ENCODE assay signal across 1 cellular context in the genomic region with DNA sequence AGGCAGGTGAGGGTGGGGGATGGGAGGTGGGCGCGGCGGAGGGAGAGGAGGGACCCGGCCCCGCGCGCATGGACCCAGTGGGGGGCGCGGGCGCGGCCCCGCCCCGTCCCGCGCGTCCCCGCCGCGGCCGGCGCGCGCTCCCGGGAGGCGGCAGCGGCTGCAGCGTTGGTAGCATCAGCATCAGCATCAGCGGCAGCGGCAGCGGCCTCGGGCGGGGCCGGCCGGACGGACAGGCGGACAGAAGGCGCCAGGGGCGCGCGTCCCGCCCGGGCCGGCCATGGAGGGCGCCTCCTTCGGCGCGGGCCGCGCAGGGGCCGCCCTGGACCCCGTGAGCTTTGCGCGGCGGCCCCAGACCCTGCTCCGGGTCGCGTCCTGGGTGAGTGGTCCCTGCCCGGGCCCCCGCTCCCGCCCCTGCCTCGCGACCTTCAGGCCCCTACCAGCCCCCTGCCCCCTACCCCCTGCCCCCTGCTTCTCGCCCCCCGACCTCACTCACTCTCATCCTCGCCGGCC.
TF ChIP-seq lines count a peak whose summit lies in the region.

A gene with protein sequence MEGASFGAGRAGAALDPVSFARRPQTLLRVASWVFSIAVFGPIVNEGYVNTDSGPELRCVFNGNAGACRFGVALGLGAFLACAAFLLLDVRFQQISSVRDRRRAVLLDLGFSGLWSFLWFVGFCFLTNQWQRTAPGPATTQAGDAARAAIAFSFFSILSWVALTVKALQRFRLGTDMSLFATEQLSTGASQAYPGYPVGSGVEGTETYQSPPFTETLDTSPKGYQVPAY (plus strand): TSS at position 145 of the 510 bp plus-strand sequence. CDS start 133 bp downstream, at position 278.

TF ChIP-seq in SK-N-SH treated with all-trans-retinoic acid at 6 μM for 48 hours, 23 proteins besides CTCF, POLR2A, EP300 and RAD21 (continued from another document):
- TF ChIP-seq, protein P1, sequence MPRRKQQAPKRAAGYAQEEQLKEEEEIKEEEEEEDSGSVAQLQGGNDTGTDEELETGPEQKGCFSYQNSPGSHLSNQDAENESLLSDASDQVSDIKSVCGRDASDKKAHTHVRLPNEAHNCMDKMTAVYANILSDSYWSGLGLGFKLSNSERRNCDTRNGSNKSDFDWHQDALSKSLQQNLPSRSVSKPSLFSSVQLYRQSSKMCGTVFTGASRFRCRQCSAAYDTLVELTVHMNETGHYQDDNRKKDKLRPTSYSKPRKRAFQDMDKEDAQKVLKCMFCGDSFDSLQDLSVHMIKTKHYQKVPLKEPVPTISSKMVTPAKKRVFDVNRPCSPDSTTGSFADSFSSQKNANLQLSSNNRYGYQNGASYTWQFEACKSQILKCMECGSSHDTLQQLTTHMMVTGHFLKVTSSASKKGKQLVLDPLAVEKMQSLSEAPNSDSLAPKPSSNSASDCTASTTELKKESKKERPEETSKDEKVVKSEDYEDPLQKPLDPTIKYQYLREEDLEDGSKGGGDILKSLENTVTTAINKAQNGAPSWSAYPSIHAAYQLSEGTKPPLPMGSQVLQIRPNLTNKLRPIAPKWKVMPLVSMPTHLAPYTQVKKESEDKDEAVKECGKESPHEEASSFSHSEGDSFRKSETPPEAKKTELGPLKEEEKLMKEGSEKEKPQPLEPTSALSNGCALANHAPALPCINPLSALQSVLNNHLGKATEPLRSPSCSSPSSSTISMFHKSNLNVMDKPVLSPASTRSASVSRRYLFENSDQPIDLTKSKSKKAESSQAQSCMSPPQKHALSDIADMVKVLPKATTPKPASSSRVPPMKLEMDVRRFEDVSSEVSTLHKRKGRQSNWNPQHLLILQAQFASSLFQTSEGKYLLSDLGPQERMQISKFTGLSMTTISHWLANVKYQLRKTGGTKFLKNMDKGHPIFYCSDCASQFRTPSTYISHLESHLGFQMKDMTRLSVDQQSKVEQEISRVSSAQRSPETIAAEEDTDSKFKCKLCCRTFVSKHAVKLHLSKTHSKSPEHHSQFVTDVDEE (CRISPR knock-in tag; IDR thresholded peaks at IDR 0.05) = no peak
- no peak for TF ChIP-seq ZFP30 (CRISPR knock-in tag; IDR thresholded peaks at IDR 0.05)
- TF ChIP-seq SNAI2 (CRISPR knock-in tag; IDR thresholded peaks at IDR 0.05) = no peak
- no peak for TF ChIP-seq ESRRG (CRISPR knock-in tag; IDR thresholded peaks at IDR 0.05)
- TF ChIP-seq GLIS3 (CRISPR knock-in tag; IDR thresholded peaks at IDR 0.05) = no peak
- TF ChIP-seq CSDC2 (CRISPR knock-in tag; IDR thresholded peaks at IDR 0.05) = no peak
